ENCODE assay signal across 9 cellular contexts in genomic region chr9:6644346-6645152, GRCh38. TPM values are rescaled to one million over a fixed set of nuclear protein-coding genes. Genes with fewer than 3 reads are reported as not detected.
DNase-seq lines count a peak whose midpoint lies in the region; ATAC-seq and TF ChIP-seq lines count a peak whose summit lies in the region.
"Had no signal": no experiment of that assay in that cellular context is flagged by ENCODE, and none has a peak within 500 bp of the region (broad histone marks: within the 10 kb centered on the region; RNA-seq: fewer than 3 reads in every experiment).

No MANE protein-coding gene starts in this region.

- DNase-seq in Peyer's patch = no peak
- DNase-seq in HAP-1 (ENCODE audit: low spot score in 2 of 2) = no peak
- no peak for DNase-seq in erythroblast (lab: John Stamatoyannopoulos, UW)
- DNase-seq: NCI-H1105 treated with DMSO at 0.1 percent for 48 hours had no signal

- WGBS in esophagus, 2 donors = 15 to 16% methylated on average over 33 of the region's 33 CpGs

- no peak for ATAC-seq in HG02852 (IDR thresholded peaks at IDR 0.05; ENCODE audit: unreplicated experiment)
- ATAC-seq in HG03565 (IDR thresholded peaks at IDR 0.05; ENCODE audit: unreplicated experiment) = no peak

- no peaks in the 10 kb centered on the region for H3K36me3 ChIP-seq in Peyer's patch
- peaks cover 0 to 2% of the 10 kb centered on the region in 2 donors for H3K36me3 ChIP-seq in esophagus (ENCODE audit: control insufficient read depth in 2 of 2, insufficient read depth in 2 of 2, low read length in 1 of 2)
- no peaks in the 10 kb centered on the region for H3K36me3 ChIP-seq in rectal smooth muscle tissue (ENCODE audit: control insufficient read depth, insufficient read depth, low read length)
- no peaks in the 10 kb centered on the region for H3K36me3 ChIP-seq in HAP-1 (replicated peaks)

- peaks cover 3 to 15% (median 11%) of the 10 kb centered on the region in 4 donors for H3K4me1 ChIP-seq in Peyer's patch
- H3K4me1 ChIP-seq in esophagus (ENCODE audit: control insufficient read depth in 2 of 2, insufficient read depth in 2 of 2, low read length in 1 of 2) = peaks cover 0 to 8% of the 10 kb centered on the region in 2 donors
- no peaks in the 10 kb centered on the region for H3K4me1 ChIP-seq in rectal smooth muscle tissue (ENCODE audit: control insufficient read depth, insufficient read depth, low read length)
- H3K4me1 ChIP-seq in HAP-1 = peaks cover 4% of the 10 kb centered on the region

- no peak overlapping the region for H3K27ac ChIP-seq in Peyer's patch
- H3K27ac ChIP-seq in esophagus (ENCODE audit: low read depth in 2 of 2, low read length in 1 of 2) = no peak overlapping the region
- H3K27ac ChIP-seq in rectal smooth muscle tissue (ENCODE audit: low read depth, low read length) = no peak overlapping the region

- no peak for TF ChIP-seq CTCF in GM12875 (IDR thresholded peaks at IDR 0.05; ENCODE audit: borderline replicate concordance, insufficient read depth, low read depth, low read length)
- no peak for TF ChIP-seq CTCF in Peyer's patch (IDR thresholded peaks at IDR 0.05)

- H3K27me3 ChIP-seq in Peyer's patch (peaks cover 0 to 12% of the 10 kb centered on the region in 2 donors), esophagus (ENCODE audit: control insufficient read depth in 1 of 2, insufficient read depth in 2 of 2, low read length in 2 of 2) (peaks cover 0 to 5% of the 10 kb centered on the region in 2 donors), rectal smooth muscle tissue (ENCODE audit: control insufficient read depth, insufficient read depth, low read length) (peaks cover 9% of the 10 kb centered on the region), HAP-1 (ENCODE audit: low read depth) (no peaks in the 10 kb centered on the region)

- in situ Hi-C loops in HAP-1 (cut with MboI; ENCODE audit: low sequenced_read_pairs) = no loop called here

- TF ChIP-seq POLR2A in Peyer's patch (IDR thresholded peaks at IDR 0.05) (no peak), erythroblast (IDR thresholded peaks at IDR 0.05; ENCODE audit: low read length) (no peak)

- H3K4me3 ChIP-seq in GM12875 (ENCODE audit: low read depth, low read length) = peak overlapping the region; percentile 82
- peak overlapping the region in 3 of 4 donors; percentile 50 to 56 (median 55) for H3K4me3 ChIP-seq in Peyer's patch
- peak overlapping the region; percentile 41 to 50 for H3K4me3 ChIP-seq in esophagus (ENCODE audit: low read depth in 1 of 2, low read length in 2 of 2)
- H3K4me3 ChIP-seq in rectal smooth muscle tissue (ENCODE audit: low read length) = peak overlapping the region; percentile 29
- H3K4me3 ChIP-seq in HAP-1 = no peak overlapping the region

- H3K9me3 ChIP-seq in Peyer's patch (no peaks in the 10 kb centered on the region), esophagus (ENCODE audit: control insufficient read depth in 2 of 2, insufficient read depth in 1 of 2, low read depth in 1 of 2, low read length in 1 of 2) (no peaks in the 10 kb centered on the region), HAP-1 (no peaks in the 10 kb centered on the region)

- no peak overlapping the region for H3K9ac ChIP-seq in rectal smooth muscle tissue (ENCODE audit: low read length)

RNA-seq across cellular contexts. Expression of gene GLDC, which starts 1.0 kb away (rescaled TPM):
- total RNA-seq in Peyer's patch = 1 to 10 TPM in 1 of 4 donors, under 1 TPM in 1, not detected in 2; 0.27 to 2.5 TPM
- polyA plus RNA-seq in esophagus = 1 to 10 TPM; 2.3 to 2.7 TPM
